Comparison of ENCODE assay signal across 2 cellular contexts in genomic region chr11:61712911-61713310, GRCh38.
TF ChIP-seq lines count a peak whose summit lies in the region.

No MANE protein-coding gene starts in this region.

TF ChIP-seq in K562, 482 proteins besides CTCF, POLR2A, EP300 and RAD21:
- TF ChIP-seq TSHZ1 (CRISPR knock-in tag; IDR thresholded peaks at IDR 0.05) (no peak), BCOR (IDR thresholded peaks at IDR 0.05) (peak; percentile 63), KDM1A (IDR thresholded peaks at IDR 0.05) (peak in 1 of 2 experiments; percentile 42; a peak in 1 of 4 replicates), RBM25 (IDR thresholded peaks at IDR 0.05; ENCODE audit: low read depth, low read length, severe bottlenecking) (peak; percentile 81)

TF ChIP-seq in H1, 55 proteins besides CTCF, POLR2A, EP300 and RAD21:
- no peak for TF ChIP-seq BRCA1 (IDR thresholded peaks at IDR 0.05; ENCODE audit: low read depth, low read length)
- peak; percentile 66; the same call in 1 of the 2 replicates for TF ChIP-seq KDM1A (IDR thresholded peaks at IDR 0.05; ENCODE audit: borderline replicate concordance, low read length)
